1 cellular context compared by ENCODE assay signal in the genomic region with DNA sequence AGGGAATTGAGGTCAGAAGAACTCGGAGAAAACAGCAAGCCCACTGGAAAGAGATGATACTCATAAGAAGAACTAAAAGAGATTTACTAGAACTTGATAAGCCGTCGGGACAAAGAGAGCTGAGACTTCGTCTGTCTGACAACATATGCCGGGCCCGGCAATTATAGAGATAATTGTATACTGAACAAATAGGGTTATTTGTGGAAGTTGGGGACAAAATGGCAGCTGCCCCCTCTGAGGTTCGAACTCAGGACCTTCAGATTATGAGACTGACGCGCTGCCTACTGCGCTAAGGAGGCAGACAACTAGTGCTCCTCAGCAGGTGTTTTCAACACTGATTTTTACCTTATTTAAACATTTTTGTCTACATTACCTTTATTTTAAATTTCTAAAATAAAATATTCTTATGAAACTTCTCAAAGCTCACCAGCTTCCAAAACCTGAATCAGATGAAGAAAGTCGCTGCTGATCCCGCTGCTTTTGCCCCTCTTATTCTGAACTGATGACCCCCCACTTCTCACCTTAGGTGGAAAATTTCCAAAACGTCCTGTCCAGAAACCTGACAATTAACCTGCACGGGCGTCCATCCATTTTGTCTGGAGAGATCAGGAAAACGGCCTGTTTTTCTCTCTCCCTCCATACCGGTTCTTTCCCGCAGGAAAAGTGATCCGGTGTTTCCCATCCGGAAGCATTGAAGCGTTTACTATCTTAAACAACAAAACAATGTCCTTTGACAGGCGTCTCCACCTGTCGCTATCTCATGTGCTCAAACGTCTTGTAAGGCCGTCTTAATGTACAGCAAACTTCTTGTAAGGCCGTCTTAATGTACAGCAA.
A peak's percentile ranks its signal among the peaks of the same experiment; 100 is the strongest.
TF ChIP-seq lines count a peak whose summit lies in the region.

No MANE protein-coding gene starts in this region.

TF ChIP-seq in HepG2, 621 proteins besides CTCF, POLR2A, EP300 and RAD21 (continued from another document and continues in another):
- TF ChIP-seq, protein P1, sequence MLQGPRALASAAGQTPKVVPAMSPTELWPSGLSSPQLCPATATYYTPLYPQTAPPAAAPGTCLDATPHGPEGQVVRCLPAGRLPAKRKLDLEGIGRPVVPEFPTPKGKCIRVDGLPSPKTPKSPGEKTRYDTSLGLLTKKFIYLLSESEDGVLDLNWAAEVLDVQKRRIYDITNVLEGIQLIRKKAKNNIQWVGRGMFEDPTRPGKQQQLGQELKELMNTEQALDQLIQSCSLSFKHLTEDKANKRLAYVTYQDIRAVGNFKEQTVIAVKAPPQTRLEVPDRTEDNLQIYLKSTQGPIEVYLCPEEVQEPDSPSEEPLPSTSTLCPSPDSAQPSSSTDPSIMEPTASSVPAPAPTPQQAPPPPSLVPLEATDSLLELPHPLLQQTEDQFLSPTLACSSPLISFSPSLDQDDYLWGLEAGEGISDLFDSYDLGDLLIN (CRISPR knock-in tag; IDR thresholded peaks at IDR 0.05; ENCODE audit: borderline replicate concordance), result peak; percentile 84; the same call in 1 of the 2 replicates
- TF ChIP-seq NR0B2 (CRISPR knock-in tag; IDR thresholded peaks at IDR 0.05), result no peak
- no peak for TF ChIP-seq MATR3 (CRISPR knock-in tag; IDR thresholded peaks at IDR 0.05)
- peak; percentile 52; the same call in 1 of the 2 replicates for TF ChIP-seq HMG20B (CRISPR knock-in tag; conservative IDR thresholded peaks at IDR 0.05)
- TF ChIP-seq, protein P2, sequence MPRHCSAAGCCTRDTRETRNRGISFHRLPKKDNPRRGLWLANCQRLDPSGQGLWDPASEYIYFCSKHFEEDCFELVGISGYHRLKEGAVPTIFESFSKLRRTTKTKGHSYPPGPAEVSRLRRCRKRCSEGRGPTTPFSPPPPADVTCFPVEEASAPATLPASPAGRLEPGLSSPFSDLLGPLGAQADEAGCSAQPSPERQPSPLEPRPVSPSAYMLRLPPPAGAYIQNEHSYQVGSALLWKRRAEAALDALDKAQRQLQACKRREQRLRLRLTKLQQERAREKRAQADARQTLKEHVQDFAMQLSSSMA (CRISPR knock-in tag; IDR thresholded peaks at IDR 0.05), result 0 out of 2 replicates have a peak, but pooled peaks have one; percentile 55
- peak; percentile 68 for TF ChIP-seq PATZ1 (CRISPR knock-in tag; IDR thresholded peaks at IDR 0.05)
- TF ChIP-seq POLR2AphosphoS2 (IDR thresholded peaks at IDR 0.05; ENCODE audit: low read depth, low read length), result no peak
- TF ChIP-seq ZBTB4 (CRISPR knock-in tag; IDR thresholded peaks at IDR 0.05; ENCODE audit: borderline replicate concordance), result no peak
- no peak for TF ChIP-seq HNRNPLL (IDR thresholded peaks at IDR 0.05; ENCODE audit: low read depth, low read length, poor library complexity, severe bottlenecking)
- no peak for TF ChIP-seq ZNF75D (CRISPR knock-in tag; IDR thresholded peaks at IDR 0.05; ENCODE audit: borderline replicate concordance)
- no peak for TF ChIP-seq ZBTB1 (CRISPR knock-in tag; IDR thresholded peaks at IDR 0.05; ENCODE audit: borderline replicate concordance)
- no peak for TF ChIP-seq ASH2L (IDR thresholded peaks at IDR 0.05; ENCODE audit: insufficient read length, low read depth, low read length)
- TF ChIP-seq HDAC2 (CRISPR knock-in tag; IDR thresholded peaks at IDR 0.05), result peak; percentile 79
- TF ChIP-seq ZNF12 (CRISPR knock-in tag; IDR thresholded peaks at IDR 0.05), result peak; percentile 67; the same call in 1 of the 2 replicates
- TF ChIP-seq PCBP2 (optimal IDR thresholded peaks at IDR 0.05; ENCODE audit: low read depth, low read length, poor library complexity, severe bottlenecking), result no peak
- no peak for TF ChIP-seq RARG (CRISPR knock-in tag; IDR thresholded peaks at IDR 0.05; ENCODE audit: low read depth)
- peak; percentile 96 for TF ChIP-seq ZNF142 (CRISPR knock-in tag; IDR thresholded peaks at IDR 0.05)
- TF ChIP-seq ZNF430 (CRISPR knock-in tag; IDR thresholded peaks at IDR 0.05), result no peak
- no peak; the same call in 1 of the 2 replicates for TF ChIP-seq TBX3 (IDR thresholded peaks at IDR 0.05; ENCODE audit: borderline replicate concordance)
- TF ChIP-seq ZNF160 (CRISPR knock-in tag; IDR thresholded peaks at IDR 0.05), result no peak
- TF ChIP-seq ZNF138 (CRISPR knock-in tag; IDR thresholded peaks at IDR 0.05; ENCODE audit: low read depth), result no peak
- TF ChIP-seq, protein P3, sequence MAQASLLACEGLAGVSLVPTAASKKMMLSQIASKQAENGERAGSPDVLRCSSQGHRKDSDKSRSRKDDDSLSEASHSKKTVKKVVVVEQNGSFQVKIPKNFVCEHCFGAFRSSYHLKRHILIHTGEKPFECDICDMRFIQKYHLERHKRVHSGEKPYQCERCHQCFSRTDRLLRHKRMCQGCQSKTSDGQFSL (CRISPR knock-in tag; IDR thresholded peaks at IDR 0.05), result peak; percentile 58; the same call in 1 of the 2 replicates
- TF ChIP-seq MTA1 (CRISPR knock-in tag; IDR thresholded peaks at IDR 0.05; ENCODE audit: borderline replicate concordance), result no peak
- no peak for TF ChIP-seq MEF2D (CRISPR knock-in tag; IDR thresholded peaks at IDR 0.05)
- TF ChIP-seq, protein P4, sequence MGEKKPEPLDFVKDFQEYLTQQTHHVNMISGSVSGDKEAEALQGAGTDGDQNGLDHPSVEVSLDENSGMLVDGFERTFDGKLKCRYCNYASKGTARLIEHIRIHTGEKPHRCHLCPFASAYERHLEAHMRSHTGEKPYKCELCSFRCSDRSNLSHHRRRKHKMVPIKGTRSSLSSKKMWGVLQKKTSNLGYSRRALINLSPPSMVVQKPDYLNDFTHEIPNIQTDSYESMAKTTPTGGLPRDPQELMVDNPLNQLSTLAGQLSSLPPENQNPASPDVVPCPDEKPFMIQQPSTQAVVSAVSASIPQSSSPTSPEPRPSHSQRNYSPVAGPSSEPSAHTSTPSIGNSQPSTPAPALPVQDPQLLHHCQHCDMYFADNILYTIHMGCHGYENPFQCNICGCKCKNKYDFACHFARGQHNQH (CRISPR knock-in tag; IDR thresholded peaks at IDR 0.05), result peak; percentile 88
- TF ChIP-seq, protein P5, sequence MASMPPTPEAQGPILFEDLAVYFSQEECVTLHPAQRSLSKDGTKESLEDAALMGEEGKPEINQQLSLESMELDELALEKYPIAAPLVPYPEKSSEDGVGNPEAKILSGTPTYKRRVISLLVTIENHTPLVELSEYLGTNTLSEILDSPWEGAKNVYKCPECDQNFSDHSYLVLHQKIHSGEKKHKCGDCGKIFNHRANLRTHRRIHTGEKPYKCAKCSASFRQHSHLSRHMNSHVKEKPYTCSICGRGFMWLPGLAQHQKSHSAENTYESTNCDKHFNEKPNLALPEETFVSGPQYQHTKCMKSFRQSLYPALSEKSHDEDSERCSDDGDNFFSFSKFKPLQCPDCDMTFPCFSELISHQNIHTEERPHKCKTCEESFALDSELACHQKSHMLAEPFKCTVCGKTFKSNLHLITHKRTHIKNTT (CRISPR knock-in tag; IDR thresholded peaks at IDR 0.05), result peak; percentile 76; the same call in 1 of the 2 replicates
- no peak for TF ChIP-seq ZNF274 (CRISPR knock-in tag; IDR thresholded peaks at IDR 0.05)
- TF ChIP-seq SP4 (CRISPR knock-in tag; IDR thresholded peaks at IDR 0.05), result no peak
- no peak; the same call in 1 of the 2 replicates for TF ChIP-seq HCFC1 (IDR thresholded peaks at IDR 0.05; ENCODE audit: low read depth, low read length)
- TF ChIP-seq SETDB1 (CRISPR knock-in tag; IDR thresholded peaks at IDR 0.05; ENCODE audit: borderline replicate concordance), result no peak
- TF ChIP-seq CCDC6 (CRISPR knock-in tag; IDR thresholded peaks at IDR 0.05), result no peak; the same call in 1 of the 2 replicates
- TF ChIP-seq ZNF709 (CRISPR knock-in tag; IDR thresholded peaks at IDR 0.05), result no peak
- TF ChIP-seq ZNF180 (CRISPR knock-in tag; IDR thresholded peaks at IDR 0.05; ENCODE audit: borderline replicate concordance, low read depth), result no peak
- TF ChIP-seq ZNF34 (CRISPR knock-in tag; IDR thresholded peaks at IDR 0.05; ENCODE audit: borderline replicate concordance), result peak; percentile 56; the same call in 1 of the 2 replicates
- no peak for TF ChIP-seq ZNF746 (CRISPR knock-in tag; IDR thresholded peaks at IDR 0.05)
- peak; percentile 63; the same call in 1 of the 2 replicates for TF ChIP-seq SOX5 (CRISPR knock-in tag; IDR thresholded peaks at IDR 0.05; ENCODE audit: borderline replicate concordance)
- TF ChIP-seq, protein P6, sequence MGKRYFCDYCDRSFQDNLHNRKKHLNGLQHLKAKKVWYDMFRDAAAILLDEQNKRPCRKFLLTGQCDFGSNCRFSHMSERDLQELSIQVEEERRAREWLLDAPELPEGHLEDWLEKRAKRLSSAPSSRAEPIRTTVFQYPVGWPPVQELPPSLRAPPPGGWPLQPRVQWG (CRISPR knock-in tag; IDR thresholded peaks at IDR 0.05; ENCODE audit: borderline replicate concordance, low read depth), result no peak
- TF ChIP-seq MED13 (CRISPR knock-in tag; IDR thresholded peaks at IDR 0.05), result peak; percentile 79; the same call in 1 of the 2 replicates
- TF ChIP-seq ERF (CRISPR knock-in tag; IDR thresholded peaks at IDR 0.05), result peak; percentile 75
- TF ChIP-seq SYNCRIP (IDR thresholded peaks at IDR 0.05; ENCODE audit: insufficient read depth, low read depth, low read length), result no peak
- TF ChIP-seq ZNF44 (CRISPR knock-in tag; IDR thresholded peaks at IDR 0.05), result no peak
- no peak for TF ChIP-seq ZMAT3 (CRISPR knock-in tag; conservative IDR thresholded peaks at IDR 0.05)
- no peak for TF ChIP-seq KAT7 (CRISPR knock-in tag; IDR thresholded peaks at IDR 0.05; ENCODE audit: borderline replicate concordance)
